ENCODE assay signal across 1 cellular context in the genomic region with DNA sequence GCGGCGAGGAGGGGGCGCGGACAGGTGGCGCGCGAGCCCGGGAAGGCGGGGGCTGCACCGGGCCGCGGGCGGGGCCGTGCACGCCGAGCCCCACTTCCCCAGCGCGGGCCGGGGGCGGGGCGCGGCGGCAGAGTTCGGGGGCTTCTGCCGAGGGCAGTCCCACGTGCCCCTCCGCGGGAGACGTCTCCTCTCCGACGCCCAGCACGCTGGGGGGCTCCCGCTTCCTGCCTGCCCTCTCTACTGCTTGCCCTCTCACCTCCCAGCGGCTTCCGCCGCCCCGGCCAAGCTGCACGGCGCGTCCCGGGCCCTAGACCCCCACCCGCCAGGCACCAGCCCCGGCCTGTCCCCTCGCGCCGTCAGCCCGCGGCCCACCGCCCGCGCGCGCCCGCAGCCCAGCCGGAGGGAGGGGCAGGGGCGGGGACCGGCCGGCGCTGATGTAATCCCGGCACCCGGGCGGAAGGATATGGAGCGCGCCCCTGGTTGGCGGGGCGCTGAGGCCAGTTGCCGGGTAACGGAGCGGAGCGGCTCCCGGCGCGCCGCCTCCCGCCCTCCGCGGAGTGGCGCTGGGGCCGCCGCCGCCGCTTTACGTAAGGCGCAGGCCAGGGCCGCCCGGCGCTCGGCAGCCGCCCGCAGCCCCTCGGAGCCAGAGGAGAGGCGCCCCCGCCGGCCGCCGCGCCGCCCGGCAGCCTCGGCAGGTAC.
A peak's percentile ranks its signal among the peaks of the same experiment; 100 is the strongest.
TF ChIP-seq lines count a peak whose summit lies in the region.

A gene with protein sequence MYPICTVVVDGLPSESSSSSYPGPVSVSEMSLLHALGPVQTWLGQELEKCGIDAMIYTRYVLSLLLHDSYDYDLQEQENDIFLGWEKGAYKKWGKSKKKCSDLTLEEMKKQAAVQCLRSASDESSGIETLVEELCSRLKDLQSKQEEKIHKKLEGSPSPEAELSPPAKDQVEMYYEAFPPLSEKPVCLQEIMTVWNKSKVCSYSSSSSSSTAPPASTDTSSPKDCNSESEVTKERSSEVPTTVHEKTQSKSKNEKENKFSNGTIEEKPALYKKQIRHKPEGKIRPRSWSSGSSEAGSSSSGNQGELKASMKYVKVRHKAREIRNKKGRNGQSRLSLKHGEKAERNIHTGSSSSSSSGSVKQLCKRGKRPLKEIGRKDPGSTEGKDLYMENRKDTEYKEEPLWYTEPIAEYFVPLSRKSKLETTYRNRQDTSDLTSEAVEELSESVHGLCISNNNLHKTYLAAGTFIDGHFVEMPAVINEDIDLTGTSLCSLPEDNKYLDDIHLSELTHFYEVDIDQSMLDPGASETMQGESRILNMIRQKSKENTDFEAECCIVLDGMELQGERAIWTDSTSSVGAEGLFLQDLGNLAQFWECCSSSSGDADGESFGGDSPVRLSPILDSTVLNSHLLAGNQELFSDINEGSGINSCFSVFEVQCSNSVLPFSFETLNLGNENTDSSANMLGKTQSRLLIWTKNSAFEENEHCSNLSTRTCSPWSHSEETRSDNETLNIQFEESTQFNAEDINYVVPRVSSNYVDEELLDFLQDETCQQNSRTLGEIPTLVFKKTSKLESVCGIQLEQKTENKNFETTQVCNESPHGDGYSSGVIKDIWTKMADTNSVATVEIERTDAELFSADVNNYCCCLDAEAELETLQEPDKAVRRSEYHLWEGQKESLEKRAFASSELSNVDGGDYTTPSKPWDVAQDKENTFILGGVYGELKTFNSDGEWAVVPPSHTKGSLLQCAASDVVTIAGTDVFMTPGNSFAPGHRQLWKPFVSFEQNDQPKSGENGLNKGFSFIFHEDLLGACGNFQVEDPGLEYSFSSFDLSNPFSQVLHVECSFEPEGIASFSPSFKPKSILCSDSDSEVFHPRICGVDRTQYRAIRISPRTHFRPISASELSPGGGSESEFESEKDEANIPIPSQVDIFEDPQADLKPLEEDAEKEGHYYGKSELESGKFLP (N-terminal part only) (plus strand): TSS at position 581 of the 699 bp plus-strand sequence. CDS start 41,727 bp downstream, outside the sequence.

TF ChIP-seq in HEK293, 187 proteins besides CTCF, POLR2A, EP300 and RAD21 (continued from another document and continues in another):
- TF ChIP-seq, protein P1, sequence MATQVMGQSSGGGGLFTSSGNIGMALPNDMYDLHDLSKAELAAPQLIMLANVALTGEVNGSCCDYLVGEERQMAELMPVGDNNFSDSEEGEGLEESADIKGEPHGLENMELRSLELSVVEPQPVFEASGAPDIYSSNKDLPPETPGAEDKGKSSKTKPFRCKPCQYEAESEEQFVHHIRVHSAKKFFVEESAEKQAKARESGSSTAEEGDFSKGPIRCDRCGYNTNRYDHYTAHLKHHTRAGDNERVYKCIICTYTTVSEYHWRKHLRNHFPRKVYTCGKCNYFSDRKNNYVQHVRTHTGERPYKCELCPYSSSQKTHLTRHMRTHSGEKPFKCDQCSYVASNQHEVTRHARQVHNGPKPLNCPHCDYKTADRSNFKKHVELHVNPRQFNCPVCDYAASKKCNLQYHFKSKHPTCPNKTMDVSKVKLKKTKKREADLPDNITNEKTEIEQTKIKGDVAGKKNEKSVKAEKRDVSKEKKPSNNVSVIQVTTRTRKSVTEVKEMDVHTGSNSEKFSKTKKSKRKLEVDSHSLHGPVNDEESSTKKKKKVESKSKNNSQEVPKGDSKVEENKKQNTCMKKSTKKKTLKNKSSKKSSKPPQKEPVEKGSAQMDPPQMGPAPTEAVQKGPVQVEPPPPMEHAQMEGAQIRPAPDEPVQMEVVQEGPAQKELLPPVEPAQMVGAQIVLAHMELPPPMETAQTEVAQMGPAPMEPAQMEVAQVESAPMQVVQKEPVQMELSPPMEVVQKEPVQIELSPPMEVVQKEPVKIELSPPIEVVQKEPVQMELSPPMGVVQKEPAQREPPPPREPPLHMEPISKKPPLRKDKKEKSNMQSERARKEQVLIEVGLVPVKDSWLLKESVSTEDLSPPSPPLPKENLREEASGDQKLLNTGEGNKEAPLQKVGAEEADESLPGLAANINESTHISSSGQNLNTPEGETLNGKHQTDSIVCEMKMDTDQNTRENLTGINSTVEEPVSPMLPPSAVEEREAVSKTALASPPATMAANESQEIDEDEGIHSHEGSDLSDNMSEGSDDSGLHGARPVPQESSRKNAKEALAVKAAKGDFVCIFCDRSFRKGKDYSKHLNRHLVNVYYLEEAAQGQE (tag by site-specific recombination; IDR thresholded peaks at IDR 0.05) = no peak
- TF ChIP-seq ZNF529 (tag by site-specific recombination; IDR thresholded peaks at IDR 0.05; ENCODE audit: insufficient replicate concordance) (no peak), ZNF549 (tag by site-specific recombination; IDR thresholded peaks at IDR 0.05) (no peak), KLF10 (tag by site-specific recombination; IDR thresholded peaks at IDR 0.05) (peak; percentile 98), ZNF221 (tag by site-specific recombination; IDR thresholded peaks at IDR 0.05; ENCODE audit: borderline replicate concordance) (no peak), ZNF184 (tag by site-specific recombination; IDR thresholded peaks at IDR 0.05) (no peak), SP2 (tag by site-specific recombination; IDR thresholded peaks at IDR 0.05) (no peak; the same call in 1 of the 2 replicates), ZNF501 (tag by site-specific recombination; IDR thresholded peaks at IDR 0.05) (no peak), ZNF157 (tag by site-specific recombination; IDR thresholded peaks at IDR 0.05) (no peak), ZFP37 (tag by site-specific recombination; IDR thresholded peaks at IDR 0.05) (no peak), ZNF266 (tag by site-specific recombination; IDR thresholded peaks at IDR 0.05; ENCODE audit: low read depth) (no peak), ZNF561 (tag by site-specific recombination; IDR thresholded peaks at IDR 0.05; ENCODE audit: borderline replicate concordance) (peak; percentile 65; the same call in 1 of the 2 replicates), ZNF174 (tag by site-specific recombination; IDR thresholded peaks at IDR 0.05) (no peak), GLI4 (tag by site-specific recombination; IDR thresholded peaks at IDR 0.05) (no peak), OVOL3 (tag by site-specific recombination; IDR thresholded peaks at IDR 0.05) (no peak), ZNF132 (tag by site-specific recombination; IDR thresholded peaks at IDR 0.05; ENCODE audit: borderline replicate concordance) (no peak), RBAK (tag by site-specific recombination; IDR thresholded peaks at IDR 0.05) (no peak), ZNF843 (tag by site-specific recombination; IDR thresholded peaks at IDR 0.05) (no peak), ZNF169 (tag by site-specific recombination; IDR thresholded peaks at IDR 0.05) (no peak), ZNF24 (tag by site-specific recombination; IDR thresholded peaks at IDR 0.05) (no peak), SETDB1 (IDR thresholded peaks at IDR 0.05; ENCODE audit: insufficient read length, low read length) (no peak), GFI1B (tag by site-specific recombination; IDR thresholded peaks at IDR 0.05) (no peak), ZNF701 (tag by site-specific recombination; IDR thresholded peaks at IDR 0.05) (no peak)
- TF ChIP-seq, protein P2, sequence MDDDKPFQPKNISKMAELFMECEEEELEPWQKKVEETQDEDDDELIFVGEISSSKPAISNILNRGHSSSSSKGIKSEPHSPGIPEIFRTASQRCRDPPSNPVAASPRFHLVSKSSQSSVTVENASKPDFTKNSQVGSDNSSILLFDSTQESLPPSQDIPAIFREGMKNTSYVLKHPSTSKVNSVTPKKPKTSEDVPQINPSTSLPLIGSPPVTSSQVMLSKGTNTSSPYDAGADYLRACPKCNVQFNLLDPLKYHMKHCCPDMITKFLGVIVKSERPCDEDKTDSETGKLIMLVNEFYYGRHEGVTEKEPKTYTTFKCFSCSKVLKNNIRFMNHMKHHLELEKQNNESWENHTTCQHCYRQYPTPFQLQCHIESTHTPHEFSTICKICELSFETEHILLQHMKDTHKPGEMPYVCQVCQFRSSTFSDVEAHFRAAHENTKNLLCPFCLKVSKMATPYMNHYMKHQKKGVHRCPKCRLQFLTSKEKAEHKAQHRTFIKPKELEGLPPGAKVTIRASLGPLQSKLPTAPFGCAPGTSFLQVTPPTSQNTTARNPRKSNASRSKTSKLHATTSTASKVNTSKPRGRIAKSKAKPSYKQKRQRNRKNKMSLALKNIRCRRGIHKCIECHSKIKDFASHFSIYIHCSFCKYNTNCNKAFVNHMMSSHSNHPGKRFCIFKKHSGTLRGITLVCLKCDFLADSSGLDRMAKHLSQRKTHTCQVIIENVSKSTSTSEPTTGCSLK (tag by site-specific recombination; IDR thresholded peaks at IDR 0.05) = no peak
- TF ChIP-seq, protein P3, sequence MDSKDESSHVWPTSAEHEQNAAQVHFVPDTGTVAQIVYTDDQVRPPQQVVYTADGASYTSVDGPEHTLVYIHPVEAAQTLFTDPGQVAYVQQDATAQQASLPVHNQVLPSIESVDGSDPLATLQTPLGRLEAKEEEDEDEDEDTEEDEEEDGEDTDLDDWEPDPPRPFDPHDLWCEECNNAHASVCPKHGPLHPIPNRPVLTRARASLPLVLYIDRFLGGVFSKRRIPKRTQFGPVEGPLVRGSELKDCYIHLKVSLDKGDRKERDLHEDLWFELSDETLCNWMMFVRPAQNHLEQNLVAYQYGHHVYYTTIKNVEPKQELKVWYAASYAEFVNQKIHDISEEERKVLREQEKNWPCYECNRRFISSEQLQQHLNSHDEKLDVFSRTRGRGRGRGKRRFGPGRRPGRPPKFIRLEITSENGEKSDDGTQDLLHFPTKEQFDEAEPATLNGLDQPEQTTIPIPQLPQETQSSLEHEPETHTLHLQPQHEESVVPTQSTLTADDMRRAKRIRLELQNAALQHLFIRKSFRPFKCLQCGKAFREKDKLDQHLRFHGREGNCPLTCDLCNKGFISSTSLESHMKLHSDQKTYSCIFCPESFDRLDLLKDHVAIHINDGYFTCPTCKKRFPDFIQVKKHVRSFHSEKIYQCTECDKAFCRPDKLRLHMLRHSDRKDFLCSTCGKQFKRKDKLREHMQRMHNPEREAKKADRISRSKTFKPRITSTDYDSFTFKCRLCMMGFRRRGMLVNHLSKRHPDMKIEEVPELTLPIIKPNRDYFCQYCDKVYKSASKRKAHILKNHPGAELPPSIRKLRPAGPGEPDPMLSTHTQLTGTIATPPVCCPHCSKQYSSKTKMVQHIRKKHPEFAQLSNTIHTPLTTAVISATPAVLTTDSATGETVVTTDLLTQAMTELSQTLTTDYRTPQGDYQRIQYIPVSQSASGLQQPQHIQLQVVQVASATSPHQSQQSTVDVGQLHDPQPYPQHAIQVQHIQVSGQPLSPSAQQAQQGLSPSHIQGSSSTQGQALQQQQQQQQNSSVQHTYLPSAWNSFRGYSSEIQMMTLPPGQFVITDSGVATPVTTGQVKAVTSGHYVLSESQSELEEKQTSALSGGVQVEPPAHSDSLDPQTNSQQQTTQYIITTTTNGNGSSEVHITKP (tag by site-specific recombination; IDR thresholded peaks at IDR 0.05) = no peak
- TF ChIP-seq, protein P4, sequence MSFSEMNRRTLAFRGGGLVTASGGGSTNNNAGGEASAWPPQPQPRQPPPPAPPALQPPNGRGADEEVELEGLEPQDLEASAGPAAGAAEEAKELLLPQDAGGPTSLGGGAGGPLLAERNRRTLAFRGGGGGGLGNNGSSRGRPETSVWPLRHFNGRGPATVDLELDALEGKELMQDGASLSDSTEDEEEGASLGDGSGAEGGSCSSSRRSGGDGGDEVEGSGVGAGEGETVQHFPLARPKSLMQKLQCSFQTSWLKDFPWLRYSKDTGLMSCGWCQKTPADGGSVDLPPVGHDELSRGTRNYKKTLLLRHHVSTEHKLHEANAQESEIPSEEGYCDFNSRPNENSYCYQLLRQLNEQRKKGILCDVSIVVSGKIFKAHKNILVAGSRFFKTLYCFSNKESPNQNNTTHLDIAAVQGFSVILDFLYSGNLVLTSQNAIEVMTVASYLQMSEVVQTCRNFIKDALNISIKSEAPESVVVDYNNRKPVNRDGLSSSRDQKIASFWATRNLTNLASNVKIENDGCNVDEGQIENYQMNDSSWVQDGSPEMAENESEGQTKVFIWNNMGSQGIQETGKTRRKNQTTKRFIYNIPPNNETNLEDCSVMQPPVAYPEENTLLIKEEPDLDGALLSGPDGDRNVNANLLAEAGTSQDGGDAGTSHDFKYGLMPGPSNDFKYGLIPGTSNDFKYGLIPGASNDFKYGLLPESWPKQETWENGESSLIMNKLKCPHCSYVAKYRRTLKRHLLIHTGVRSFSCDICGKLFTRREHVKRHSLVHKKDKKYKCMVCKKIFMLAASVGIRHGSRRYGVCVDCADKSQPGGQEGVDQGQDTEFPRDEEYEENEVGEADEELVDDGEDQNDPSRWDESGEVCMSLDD (tag by site-specific recombination; IDR thresholded peaks at IDR 0.05) = peak; percentile 45; the same call in 1 of the 2 replicates
- TF ChIP-seq, protein P5, sequence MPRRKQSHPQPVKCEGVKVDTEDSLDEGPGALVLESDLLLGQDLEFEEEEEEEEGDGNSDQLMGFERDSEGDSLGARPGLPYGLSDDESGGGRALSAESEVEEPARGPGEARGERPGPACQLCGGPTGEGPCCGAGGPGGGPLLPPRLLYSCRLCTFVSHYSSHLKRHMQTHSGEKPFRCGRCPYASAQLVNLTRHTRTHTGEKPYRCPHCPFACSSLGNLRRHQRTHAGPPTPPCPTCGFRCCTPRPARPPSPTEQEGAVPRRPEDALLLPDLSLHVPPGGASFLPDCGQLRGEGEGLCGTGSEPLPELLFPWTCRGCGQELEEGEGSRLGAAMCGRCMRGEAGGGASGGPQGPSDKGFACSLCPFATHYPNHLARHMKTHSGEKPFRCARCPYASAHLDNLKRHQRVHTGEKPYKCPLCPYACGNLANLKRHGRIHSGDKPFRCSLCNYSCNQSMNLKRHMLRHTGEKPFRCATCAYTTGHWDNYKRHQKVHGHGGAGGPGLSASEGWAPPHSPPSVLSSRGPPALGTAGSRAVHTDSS (tag by site-specific recombination; IDR thresholded peaks at IDR 0.05) = no peak
- TF ChIP-seq, protein P6, sequence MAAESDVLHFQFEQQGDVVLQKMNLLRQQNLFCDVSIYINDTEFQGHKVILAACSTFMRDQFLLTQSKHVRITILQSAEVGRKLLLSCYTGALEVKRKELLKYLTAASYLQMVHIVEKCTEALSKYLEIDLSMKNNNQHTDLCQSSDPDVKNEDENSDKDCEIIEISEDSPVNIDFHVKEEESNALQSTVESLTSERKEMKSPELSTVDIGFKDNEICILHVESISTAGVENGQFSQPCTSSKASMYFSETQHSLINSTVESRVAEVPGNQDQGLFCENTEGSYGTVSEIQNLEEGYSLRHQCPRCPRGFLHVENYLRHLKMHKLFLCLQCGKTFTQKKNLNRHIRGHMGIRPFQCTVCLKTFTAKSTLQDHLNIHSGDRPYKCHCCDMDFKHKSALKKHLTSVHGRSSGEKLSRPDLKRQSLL (tag by site-specific recombination; IDR thresholded peaks at IDR 0.05) = no peak
- TF ChIP-seq, protein P7, sequence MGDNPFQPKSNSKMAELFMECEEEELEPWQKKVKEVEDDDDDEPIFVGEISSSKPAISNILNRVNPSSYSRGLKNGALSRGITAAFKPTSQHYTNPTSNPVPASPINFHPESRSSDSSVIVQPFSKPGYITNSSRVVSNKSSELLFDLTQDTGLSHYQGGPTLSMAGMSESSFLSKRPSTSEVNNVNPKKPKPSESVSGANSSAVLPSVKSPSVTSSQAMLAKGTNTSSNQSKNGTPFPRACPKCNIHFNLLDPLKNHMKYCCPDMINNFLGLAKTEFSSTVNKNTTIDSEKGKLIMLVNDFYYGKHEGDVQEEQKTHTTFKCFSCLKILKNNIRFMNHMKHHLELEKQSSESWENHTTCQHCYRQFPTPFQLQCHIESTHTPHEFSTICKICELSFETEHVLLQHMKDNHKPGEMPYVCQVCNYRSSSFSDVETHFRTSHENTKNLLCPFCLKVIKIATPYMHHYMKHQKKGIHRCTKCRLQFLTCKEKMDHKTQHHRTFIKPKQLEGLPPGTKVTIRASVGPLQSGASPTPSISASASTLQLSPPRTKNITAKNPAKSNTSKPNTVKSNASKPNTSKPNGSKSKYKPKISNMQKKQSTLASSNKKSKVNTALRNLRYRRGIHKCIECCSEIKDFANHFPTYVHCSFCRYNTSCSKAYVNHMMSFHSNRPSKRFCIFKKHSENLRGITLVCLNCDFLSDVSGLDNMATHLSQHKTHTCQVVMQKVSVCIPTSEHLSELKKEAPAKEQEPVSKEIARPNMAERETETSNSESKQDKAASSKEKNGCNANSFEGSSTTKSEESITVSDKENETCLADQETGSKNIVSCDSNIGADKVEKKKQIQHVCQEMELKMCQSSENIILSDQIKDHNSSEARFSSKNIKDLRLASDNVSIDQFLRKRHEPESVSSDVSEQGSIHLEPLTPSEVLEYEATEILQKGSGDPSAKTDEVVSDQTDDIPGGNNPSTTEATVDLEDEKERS (tag by site-specific recombination; IDR thresholded peaks at IDR 0.05) = no peak
